Comparison of ENCODE assay signal across 23 cellular contexts in genomic region chr18:67280843-67281242, GRCh38.
"Had no signal": no experiment of that assay in that cellular context is flagged by ENCODE, and none has a peak within 500 bp of the region (broad histone marks: within the 10 kb centered on the region; RNA-seq: fewer than 3 reads in every experiment).

No MANE protein-coding gene starts in this region.

- H3K4me2 ChIP-seq: PC-9 had no signal

- H3K9me3 ChIP-seq: Peyer's patch, SJSA1 had no signal

- H2AFZ ChIP-seq: PC-9 had no signal

- H3K27ac ChIP-seq: PC-9, Peyer's patch, SJSA1 had no signal

- H3K4me3 ChIP-seq: PC-9, Peyer's patch, SJSA1 had no signal

- H3K36me3 ChIP-seq: Peyer's patch, SJSA1 had no signal

- DNase-seq: IMR-90, Karpas-422, KG1, MM.1S, NCI-H1092 treated with DMSO at 0.1 percent for 48 hours, NCI-H1436, NCI-H187, NCI-H2029, NCI-H2081 treated with DMSO at 0.1 percent for 48 hours, NCI-H2171, NCI-H226, NCI-H446, NCI-H510A, NCI-H524 treated with DMSO at 0.1 percent for 48 hours, NCI-H69, NCI-H774, OCI-M1, PC-9, Peyer's patch, Right ventricle myocardium superior, SIG-M5 had no signal

- ATAC-seq: HepG2 had no signal

- H3K27me3 ChIP-seq: Peyer's patch, SJSA1 had no signal

- FAIRE-seq: HepG2 had no signal

- H3K4me1 ChIP-seq: Peyer's patch, SJSA1 had no signal
